ENCODE assay signal across 1 cellular context in genomic region chr19:49658139-49658517, GRCh38.
TF ChIP-seq lines count a peak whose summit lies in the region.

No MANE protein-coding gene starts in this region.

TF ChIP-seq in H1, 55 proteins besides CTCF, POLR2A, EP300 and RAD21:
- no peak for TF ChIP-seq KDM5A (IDR thresholded peaks at IDR 0.05; ENCODE audit: low read length)
- TF ChIP-seq JUN (IDR thresholded peaks at IDR 0.05; ENCODE audit: low read depth, low read length) = no peak
- TF ChIP-seq CHD7 (IDR thresholded peaks at IDR 0.05; ENCODE audit: insufficient replicate concordance, low read length) = no peak
- no peak for TF ChIP-seq BACH1 (IDR thresholded peaks at IDR 0.05; ENCODE audit: low read length)
- no peak for TF ChIP-seq SP2 (IDR thresholded peaks at IDR 0.05; ENCODE audit: low read length)
- no peak for TF ChIP-seq CBX5 (IDR thresholded peaks at IDR 0.05; ENCODE audit: low read depth, low read length)
- TF ChIP-seq TAF7 (optimal IDR thresholded peaks at IDR 0.05; ENCODE audit: borderline replicate concordance, low read depth, low read length) = no peak
- TF ChIP-seq SRF (IDR thresholded peaks at IDR 0.05; ENCODE audit: low read depth, low read length) = no peak
- TF ChIP-seq MAFK (IDR thresholded peaks at IDR 0.05; ENCODE audit: low read depth, low read length) = no peak
- TF ChIP-seq MAX (IDR thresholded peaks at IDR 0.05) = no peak
- TF ChIP-seq RFX5 (IDR thresholded peaks at IDR 0.05; ENCODE audit: borderline replicate concordance, low read depth, low read length) = no peak
- TF ChIP-seq SUZ12 (IDR thresholded peaks at IDR 0.05; ENCODE audit: low read length) = no peak
- no peak for TF ChIP-seq SIN3A (conservative IDR thresholded peaks at IDR 0.05 in 1 of 2, IDR thresholded peaks at IDR 0.05 in 1 of 2; ENCODE audit: low read depth in 1 of 2, low read length in 2 of 2)
- no peak for TF ChIP-seq GTF2F1 (IDR thresholded peaks at IDR 0.05; ENCODE audit: borderline replicate concordance, low read depth, low read length)
- no peak for TF ChIP-seq USF2 (IDR thresholded peaks at IDR 0.05; ENCODE audit: low read length)
